Comparison of ENCODE assay signal across 8 cellular contexts in genomic region chr22:41302016-41302767, GRCh38. TPM values are rescaled to one million over a fixed set of nuclear protein-coding genes. Genes with fewer than 3 reads are reported as not detected.
DNase-seq lines count a peak whose midpoint lies in the region; ATAC-seq, FAIRE-seq and TF ChIP-seq lines count a peak whose summit lies in the region.

No MANE protein-coding gene starts in this region.

- no peak for FAIRE-seq in small intestine (lab: Jason Lieb, UNC)
- FAIRE-seq in H54 (lab: Jason Lieb, UNC): no peak

- WGBS in small intestine, 3 donors: 0 to 1% (median 0%) methylated on average over 18 to 60 of the region's 60 CpGs

- peaks cover 6 to 11% of the 10 kb centered on the region in 2 donors for H3K4me1 ChIP-seq in small intestine (ENCODE audit: control insufficient read depth in 2 of 2, insufficient read depth in 1 of 2, low read depth in 1 of 2, low read length in 1 of 2)

- DNase-seq in COLO668 (lab: John Stamatoyannopoulos, UW; ENCODE audit: unreplicated experiment): peak; percentile 29
- DNase-seq in HuH-7 (ENCODE audit: low spot score): peak; percentile 30
- no peak for DNase-seq in small intestine
- DNase-seq in H54 (ENCODE audit: insufficient read length, low spot score): no peak
- DNase-seq in MV-4-11 (lab: John Stamatoyannopoulos, UW): no peak

- H3K9me3 ChIP-seq in small intestine (ENCODE audit: control insufficient read depth, low read depth): no peaks in the 10 kb centered on the region

- no peaks in the 10 kb centered on the region for H3K27me3 ChIP-seq in small intestine (ENCODE audit: control insufficient read depth in 2 of 2, insufficient read depth in 2 of 2, low read length in 2 of 2)

- H3K27ac ChIP-seq in angular gyrus (ENCODE audit: low read depth, low read length): peak overlapping the region; percentile 73
- peak overlapping the region; percentile 76 to 82 for H3K27ac ChIP-seq in small intestine (ENCODE audit: low read depth in 1 of 2, low read length in 1 of 2)

- H3K36me3 ChIP-seq in small intestine (ENCODE audit: control insufficient read depth in 2 of 2, insufficient read depth in 2 of 2, low read length in 2 of 2): no peaks in the 10 kb centered on the region

- H3K4me3 ChIP-seq in iPS-11a (ENCODE audit: low read depth, low read length) (peak overlapping the region; percentile 78), small intestine (ENCODE audit: low read depth in 1 of 2, low read length in 2 of 2) (peak overlapping the region; percentile 91 to 98)

- no peak for ATAC-seq in GM19023 (IDR thresholded peaks at IDR 0.05; ENCODE audit: unreplicated experiment)

- TF ChIP-seq POLR2A in H54 (IDR thresholded peaks at IDR 0.05; ENCODE audit: low read depth, low read length): no peak

RNA-seq across cellular contexts. Expression of gene ZC3H7B, which starts 0.9 kb away (rescaled TPM):
- polyA plus RNA-seq in small intestine: 10 to 100 TPM; 14.6 to 44.9 (median 21.9) TPM

RNA-seq across cellular contexts. Expression of gene RANGAP1, which starts 16.2 kb away (rescaled TPM):
- 10 to 100 TPM; 27.5 to 62.3 (median 31.9) TPM for polyA plus RNA-seq in small intestine

Comparison
In these comparisons a context has a peak if more than half of its experiments do, and no peak if none do; other contexts are left out.
1. DNase-seq: peak in COLO668 (single experiment) and HuH-7 (single experiment); none in small intestine (single experiment), H54 (single experiment) and MV-4-11 (single experiment).